18 cellular contexts compared by ENCODE assay signal in the genomic region with DNA sequence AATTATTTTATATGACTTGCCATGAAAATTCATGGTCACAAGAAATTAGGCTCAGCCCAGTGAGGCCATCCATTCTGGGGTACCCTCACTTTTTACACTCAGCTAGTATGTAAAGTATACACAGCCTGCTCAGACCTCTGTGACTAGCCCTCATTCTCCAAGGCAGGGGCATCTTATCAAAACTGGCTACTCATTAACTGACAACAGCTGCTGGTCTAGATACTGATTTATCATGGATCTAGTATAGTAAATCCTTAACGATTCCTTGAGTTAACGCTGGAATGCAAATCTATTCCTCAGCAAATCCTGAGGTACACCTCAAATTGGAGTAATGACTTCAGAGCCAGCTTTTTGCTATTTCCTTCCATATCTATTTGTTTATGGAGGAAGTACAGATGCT.
DNase-seq lines count a peak whose midpoint lies in the region; ATAC-seq and TF ChIP-seq lines count a peak whose summit lies in the region.
"Had no signal": no experiment of that assay in that cellular context is flagged by ENCODE, and none has a peak within 500 bp of the region (broad histone marks: within the 10 kb centered on the region; RNA-seq: fewer than 3 reads in every experiment).

No MANE protein-coding gene starts in this region.

- TF ChIP-seq CTCF in mucosa of descending colon (IDR thresholded peaks at IDR 0.05) (no peak), MM.1S (IDR thresholded peaks at IDR 0.05; ENCODE audit: low read length) (no peak), WTC11 (IDR thresholded peaks at IDR 0.05) (no peak)

- H3K27ac Mint-ChIP-seq in WTC11: no peak overlapping the region
- H3K27ac Mint-ChIP-seq: CD8-positive, alpha-beta memory T cell; HFFc6 had no signal

- DNase-seq in COLO668 (lab: John Stamatoyannopoulos, UW; ENCODE audit: unreplicated experiment): peak; percentile 45
- peak; percentile 0 for DNase-seq in HK-2 (ENCODE audit: unreplicated experiment)
- DNase-seq in mucosa of descending colon: peak in 1 of 3 donors; percentile 15
- DNase-seq in MM.1S: no peak
- no peak for DNase-seq in WTC11 (ENCODE audit: low spot score)
- DNase-seq: CD8-positive, alpha-beta memory T cell; DMS153; HFFc6; NCI-H1930; NCI-H2171 treated with DMSO at 0.1 percent for 48 hours; NCI-H510A; NK-92 treated with Interleukin-12 subunit alpha and Interleukin-12 subunit beta, amount 100 ng/mL, for 24 hours; SHP77 treated with DMSO at 0.1 percent for 48 hours had no signal

- H3K27me3 Mint-ChIP-seq in WTC11 (ENCODE audit: low read depth): no peaks in the 10 kb centered on the region

- H3K36me3 ChIP-seq in endocrine pancreas (ENCODE audit: control insufficient read depth, insufficient read depth, low read length) (no peaks in the 10 kb centered on the region), mucosa of descending colon (ENCODE audit: low read depth) (no peaks in the 10 kb centered on the region), MM.1S (replicated peaks; ENCODE audit: insufficient read depth, low read length) (no peaks in the 10 kb centered on the region)
- H3K36me3 ChIP-seq: BLaER1 treated with 17β-estradiol and CSF1 and Interleukin-3, amounts not matched to agents 10 nM and 100 nM had no signal

- peaks cover 8% of the 10 kb centered on the region for H3K9me3 Mint-ChIP-seq in WTC11

- intact Hi-C loops in mucosa of descending colon (cut with DNase I, micrococcal nuclease): no loop called here

- H3K9ac ChIP-seq in endocrine pancreas (ENCODE audit: control insufficient read depth, insufficient read depth, low read length): no peak overlapping the region
- H3K9ac ChIP-seq in MM.1S (ENCODE audit: low read length): no peak overlapping the region
- H3K9ac ChIP-seq: BLaER1 treated with 17β-estradiol and CSF1 and Interleukin-3, amounts not matched to agents 10 nM and 100 nM had no signal

- CTCF ChIA-PET in WTC11 (lab: Charles Lee): no interaction called here

- H3K4me1 Mint-ChIP-seq in WTC11: peaks cover 13% of the 10 kb centered on the region
- H3K4me1 Mint-ChIP-seq: CD8-positive, alpha-beta memory T cell had no signal

- H3K4me2 ChIP-seq in MM.1S (ENCODE audit: low read depth, low read length): no peak overlapping the region
- H3K4me2 ChIP-seq: A549; BLaER1 treated with 17β-estradiol and CSF1 and Interleukin-3, amounts not matched to agents 10 nM and 100 nM had no signal

- H3K9me2 ChIP-seq in MM.1S (replicated peaks; ENCODE audit: insufficient read depth, low read length): no peaks in the 10 kb centered on the region

- POLR2A ChIA-PET in WTC11 (lab: Charles Lee): interaction anchor here (0.6 kb wide), 1 partner anchor 508 kb away, joined by 4 read pairs; no protein-coding TSS in a partner anchor

- H3K4me3 ChIP-seq in endocrine pancreas (ENCODE audit: control insufficient read depth, insufficient read depth, low read length) (peak overlapping the region; percentile 34), mucosa of descending colon (no peak overlapping the region), MM.1S (ENCODE audit: low read length) (no peak overlapping the region)
- H3K4me3 ChIP-seq: A549; BLaER1 treated with 17β-estradiol and CSF1 and Interleukin-3, amounts not matched to agents 10 nM and 100 nM had no signal

- no peak overlapping the region for H2AFZ ChIP-seq in MM.1S (ENCODE audit: low read length)

- no peaks in the 10 kb centered on the region for H4K20me1 ChIP-seq in MM.1S (ENCODE audit: insufficient read depth, low read length)
- H4K20me1 ChIP-seq: BLaER1 treated with 17β-estradiol and CSF1 and Interleukin-3, amounts not matched to agents 10 nM and 100 nM had no signal

- no peaks in the 10 kb centered on the region for H3K9me3 ChIP-seq in endocrine pancreas (ENCODE audit: control insufficient read depth, low read length)
- no peaks in the 10 kb centered on the region for H3K9me3 ChIP-seq in mucosa of descending colon
- no peaks in the 10 kb centered on the region for H3K9me3 ChIP-seq in MM.1S (replicated peaks; ENCODE audit: insufficient read depth, low read length)
- H3K9me3 ChIP-seq: A549; BLaER1 treated with 17β-estradiol and CSF1 and Interleukin-3, amounts not matched to agents 10 nM and 100 nM had no signal

- no peak overlapping the region for H3K27ac ChIP-seq in MM.1S (ENCODE audit: low read length)
- H3K27ac ChIP-seq: A549; BLaER1 treated with 17β-estradiol and CSF1 and Interleukin-3, amounts not matched to agents 10 nM and 100 nM had no signal

- H3K27me3 ChIP-seq in endocrine pancreas (ENCODE audit: control insufficient read depth, insufficient read depth, low read length) (no peaks in the 10 kb centered on the region), MM.1S (replicated peaks; ENCODE audit: insufficient read depth, low read length) (no peaks in the 10 kb centered on the region)
- H3K27me3 ChIP-seq: BLaER1 treated with 17β-estradiol and CSF1 and Interleukin-3, amounts not matched to agents 10 nM and 100 nM had no signal

- no peak overlapping the region for H3K4me3 Mint-ChIP-seq in WTC11
- H3K4me3 Mint-ChIP-seq: CD8-positive, alpha-beta memory T cell; HFFc6 had no signal

- ATAC-seq in mucosa of descending colon: peak; percentile 47
- no peak for ATAC-seq in HG03442 (IDR thresholded peaks at IDR 0.05; ENCODE audit: unreplicated experiment)
- ATAC-seq in HG03520 (IDR thresholded peaks at IDR 0.05; ENCODE audit: unreplicated experiment): no peak
- ATAC-seq in WTC11: no peak
- ATAC-seq: A549 had no signal

- H3K79me2 ChIP-seq in MM.1S (ENCODE audit: low read length): no peaks in the 10 kb centered on the region

- no peaks in the 10 kb centered on the region for H3K36me3 Mint-ChIP-seq in WTC11
- H3K36me3 Mint-ChIP-seq: CD8-positive, alpha-beta memory T cell had no signal

- H3F3A ChIP-seq in MM.1S (ENCODE audit: insufficient read depth, low read length): no peaks in the 10 kb centered on the region

- peaks cover 7% of the 10 kb centered on the region for H3K4me1 ChIP-seq in endocrine pancreas (ENCODE audit: control insufficient read depth, insufficient read depth, low read length)
- H3K4me1 ChIP-seq in mucosa of descending colon (ENCODE audit: low read depth): no peaks in the 10 kb centered on the region
- no peaks in the 10 kb centered on the region for H3K4me1 ChIP-seq in MM.1S (ENCODE audit: low read length)
- H3K4me1 ChIP-seq: A549; BLaER1 treated with 17β-estradiol and CSF1 and Interleukin-3, amounts not matched to agents 10 nM and 100 nM had no signal

TF ChIP-seq in WTC11, 78 proteins besides CTCF, POLR2A, EP300 and RAD21 (continues in another document):
- no peak for TF ChIP-seq IRF2 (CRISPR knock-in tag; IDR thresholded peaks at IDR 0.05; ENCODE audit: borderline replicate concordance, low read depth)
- no peak for TF ChIP-seq CREM (CRISPR knock-in tag; IDR thresholded peaks at IDR 0.05)
- no peak for TF ChIP-seq ZNF416 (CRISPR knock-in tag; IDR thresholded peaks at IDR 0.05)
- TF ChIP-seq, protein P1, sequence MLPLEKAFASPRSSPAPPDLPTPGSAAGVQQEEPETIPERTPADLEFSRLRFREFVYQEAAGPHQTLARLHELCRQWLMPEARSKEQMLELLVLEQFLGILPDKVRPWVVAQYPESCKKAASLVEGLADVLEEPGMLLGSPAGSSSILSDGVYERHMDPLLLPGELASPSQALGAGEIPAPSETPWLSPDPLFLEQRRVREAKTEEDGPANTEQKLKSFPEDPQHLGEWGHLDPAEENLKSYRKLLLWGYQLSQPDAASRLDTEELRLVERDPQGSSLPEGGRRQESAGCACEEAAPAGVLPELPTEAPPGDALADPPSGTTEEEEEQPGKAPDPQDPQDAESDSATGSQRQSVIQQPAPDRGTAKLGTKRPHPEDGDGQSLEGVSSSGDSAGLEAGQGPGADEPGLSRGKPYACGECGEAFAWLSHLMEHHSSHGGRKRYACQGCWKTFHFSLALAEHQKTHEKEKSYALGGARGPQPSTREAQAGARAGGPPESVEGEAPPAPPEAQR (CRISPR knock-in tag; IDR thresholded peaks at IDR 0.05): no peak
- TF ChIP-seq ZNF317 (CRISPR knock-in tag; IDR thresholded peaks at IDR 0.05; ENCODE audit: borderline replicate concordance, low read depth): no peak
- TF ChIP-seq TCF7 (CRISPR knock-in tag; IDR thresholded peaks at IDR 0.05; ENCODE audit: low read depth): no peak
- TF ChIP-seq, protein P2, sequence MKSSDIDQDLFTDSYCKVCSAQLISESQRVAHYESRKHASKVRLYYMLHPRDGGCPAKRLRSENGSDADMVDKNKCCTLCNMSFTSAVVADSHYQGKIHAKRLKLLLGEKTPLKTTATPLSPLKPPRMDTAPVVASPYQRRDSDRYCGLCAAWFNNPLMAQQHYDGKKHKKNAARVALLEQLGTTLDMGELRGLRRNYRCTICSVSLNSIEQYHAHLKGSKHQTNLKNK (CRISPR knock-in tag; IDR thresholded peaks at IDR 0.05): no peak
- no peak for TF ChIP-seq ZNF232 (CRISPR knock-in tag; IDR thresholded peaks at IDR 0.05)
- no peak for TF ChIP-seq FOXJ3 (CRISPR knock-in tag; IDR thresholded peaks at IDR 0.05; ENCODE audit: borderline replicate concordance)
- TF ChIP-seq CBFB (CRISPR knock-in tag; IDR thresholded peaks at IDR 0.05; ENCODE audit: low read depth): no peak
- TF ChIP-seq, protein P3, sequence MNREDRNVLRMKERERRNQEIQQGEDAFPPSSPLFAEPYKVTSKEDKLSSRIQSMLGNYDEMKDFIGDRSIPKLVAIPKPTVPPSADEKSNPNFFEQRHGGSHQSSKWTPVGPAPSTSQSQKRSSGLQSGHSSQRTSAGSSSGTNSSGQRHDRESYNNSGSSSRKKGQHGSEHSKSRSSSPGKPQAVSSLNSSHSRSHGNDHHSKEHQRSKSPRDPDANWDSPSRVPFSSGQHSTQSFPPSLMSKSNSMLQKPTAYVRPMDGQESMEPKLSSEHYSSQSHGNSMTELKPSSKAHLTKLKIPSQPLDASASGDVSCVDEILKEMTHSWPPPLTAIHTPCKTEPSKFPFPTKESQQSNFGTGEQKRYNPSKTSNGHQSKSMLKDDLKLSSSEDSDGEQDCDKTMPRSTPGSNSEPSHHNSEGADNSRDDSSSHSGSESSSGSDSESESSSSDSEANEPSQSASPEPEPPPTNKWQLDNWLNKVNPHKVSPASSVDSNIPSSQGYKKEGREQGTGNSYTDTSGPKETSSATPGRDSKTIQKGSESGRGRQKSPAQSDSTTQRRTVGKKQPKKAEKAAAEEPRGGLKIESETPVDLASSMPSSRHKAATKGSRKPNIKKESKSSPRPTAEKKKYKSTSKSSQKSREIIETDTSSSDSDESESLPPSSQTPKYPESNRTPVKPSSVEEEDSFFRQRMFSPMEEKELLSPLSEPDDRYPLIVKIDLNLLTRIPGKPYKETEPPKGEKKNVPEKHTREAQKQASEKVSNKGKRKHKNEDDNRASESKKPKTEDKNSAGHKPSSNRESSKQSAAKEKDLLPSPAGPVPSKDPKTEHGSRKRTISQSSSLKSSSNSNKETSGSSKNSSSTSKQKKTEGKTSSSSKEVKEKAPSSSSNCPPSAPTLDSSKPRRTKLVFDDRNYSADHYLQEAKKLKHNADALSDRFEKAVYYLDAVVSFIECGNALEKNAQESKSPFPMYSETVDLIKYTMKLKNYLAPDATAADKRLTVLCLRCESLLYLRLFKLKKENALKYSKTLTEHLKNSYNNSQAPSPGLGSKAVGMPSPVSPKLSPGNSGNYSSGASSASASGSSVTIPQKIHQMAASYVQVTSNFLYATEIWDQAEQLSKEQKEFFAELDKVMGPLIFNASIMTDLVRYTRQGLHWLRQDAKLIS (CRISPR knock-in tag; IDR thresholded peaks at IDR 0.05; ENCODE audit: borderline replicate concordance): no peak

Comparison
In these comparisons a context has a peak if more than half of its experiments do, and no peak if none do; other contexts are left out.
1. DNase-seq: peak in COLO668 (single experiment) and HK-2 (single experiment); none in MM.1S (single experiment) and WTC11 (single experiment).